Comparison of ENCODE assay signal across 25 cellular contexts in genomic region chr9:79535534-79535933, GRCh38. TPM values are rescaled to one million over a fixed set of nuclear protein-coding genes. Genes with fewer than 3 reads are reported as not detected.
DNase-seq lines count a peak whose midpoint lies in the region; FAIRE-seq and TF ChIP-seq lines count a peak whose summit lies in the region.
"Had no signal": no experiment of that assay in that cellular context is flagged by ENCODE, and none has a peak within 500 bp of the region (broad histone marks: within the 10 kb centered on the region; RNA-seq: fewer than 3 reads in every experiment).

No MANE protein-coding gene starts in this region.

- no peak overlapping the region for H3K27ac Mint-ChIP-seq in activated naive CD4-positive, alpha-beta T cell treated with anti-CD3 and anti-CD28 coated beads, Interleukin-2, amount 10 ng/mL, durations not matched to agents 7 days and 5 days
- H3K27ac Mint-ChIP-seq: B cell; CD14-positive monocyte; CD4-positive, alpha-beta memory T cell; CD4-positive, CD25-positive, alpha-beta regulatory T cell; CD8-positive, alpha-beta memory T cell had no signal

- H3K4me3 ChIP-seq in HEK293 (ENCODE audit: low read depth, low read length) = no peak overlapping the region
- H3K4me3 ChIP-seq in tibial nerve = no peak overlapping the region
- H3K4me3 ChIP-seq: A549; BLaER1 treated with 17β-estradiol and CSF1 and Interleukin-3, amounts not matched to agents 10 nM and 100 nM had no signal

- DNase-seq in NCI-H82 (lab: John Stamatoyannopoulos, UW) (peak; percentile 2), NCI-H82 treated with DMSO at 0.1 percent for 48 hours (lab: John Stamatoyannopoulos, UW; ENCODE audit: unreplicated experiment) (no peak), myocyte (ENCODE audit: low read depth) (peak; percentile 10), tibial nerve (ENCODE audit: low spot score in 2 of 2) (no peak), HTR-8/SVneo (ENCODE audit: insufficient read length, low spot score) (no peak)
- no peak for DNase-seq in activated naive CD4-positive, alpha-beta T cell treated with anti-CD3 and anti-CD28 coated beads, Interleukin-2, amount 10 ng/mL, durations not matched to agents 7 days and 5 days
- DNase-seq: AML-193; Calu3; CD4-positive, alpha-beta memory T cell; CD4-positive, CD25-positive, alpha-beta regulatory T cell; CD8-positive, alpha-beta memory T cell; COR-L47; DMS79 treated with DMSO at 0.1 percent for 48 hours; GF-D8 had no signal

- POLR2A ChIA-PET in HEK293 (lab: Yijun Ruan, JAX) = no interaction called here

- no peak for TF ChIP-seq POLR2A in tibial nerve (IDR thresholded peaks at IDR 0.05)

- H3K36me3 Mint-ChIP-seq in activated naive CD4-positive, alpha-beta T cell treated with anti-CD3 and anti-CD28 coated beads, Interleukin-2, amount 10 ng/mL, durations not matched to agents 7 days and 5 days = no peaks in the 10 kb centered on the region
- H3K36me3 Mint-ChIP-seq: CD14-positive monocyte; CD4-positive, alpha-beta memory T cell; CD4-positive, CD25-positive, alpha-beta regulatory T cell had no signal

- CTCF ChIA-PET in HEK293 (lab: Yijun Ruan, JAX) = no interaction called here
- CTCF ChIA-PET in activated naive CD4-positive, alpha-beta T cell treated with anti-CD3 and anti-CD28 coated beads, Interleukin-2, amount 10 ng/mL, durations not matched to agents 7 days and 5 days (lab: Charles Lee) = no interaction called here

- H3K27ac ChIP-seq in HEK293 (ENCODE audit: extremely low read depth, low read depth, low read length) = no peak overlapping the region
- H3K27ac ChIP-seq in VCaP = peak overlapping the region; percentile 49
- no peak overlapping the region for H3K27ac ChIP-seq in tibial nerve
- H3K27ac ChIP-seq: 22Rv1; A549; BLaER1 treated with 17β-estradiol and CSF1 and Interleukin-3, amounts not matched to agents 10 nM and 100 nM had no signal

- 89 to 100% methylated on average over 1 of the region's 1 CpG for WGBS in tibial nerve, 2 donors

- H3K9me3 ChIP-seq in HEK293 (ENCODE audit: control insufficient read depth, insufficient read depth, low read depth, low read length) (no peaks in the 10 kb centered on the region), tibial nerve (peaks cover 0 to 6% (median 0%) of the 10 kb centered on the region in 4 donors)
- H3K9me3 ChIP-seq: A549 had no signal

- no peak for TF ChIP-seq EP300 in tibial nerve (IDR thresholded peaks at IDR 0.05)

- FAIRE-seq in HTR-8/SVneo (lab: Jason Lieb, UNC) = no peak
- FAIRE-seq: D721Med, G401.6, GM12891, GM19239 had no signal

- no peaks in the 10 kb centered on the region for H3K27me3 Mint-ChIP-seq in activated naive CD4-positive, alpha-beta T cell treated with anti-CD3 and anti-CD28 coated beads, Interleukin-2, amount 10 ng/mL, durations not matched to agents 7 days and 5 days

- no peaks in the 10 kb centered on the region for H3K4me1 Mint-ChIP-seq in activated naive CD4-positive, alpha-beta T cell treated with anti-CD3 and anti-CD28 coated beads, Interleukin-2, amount 10 ng/mL, durations not matched to agents 7 days and 5 days
- H3K4me1 Mint-ChIP-seq: B cell; CD14-positive monocyte; CD4-positive, CD25-positive, alpha-beta regulatory T cell; CD8-positive, alpha-beta memory T cell had no signal

- peaks cover 4% of the 10 kb centered on the region for H3K9me3 Mint-ChIP-seq in activated naive CD4-positive, alpha-beta T cell treated with anti-CD3 and anti-CD28 coated beads, Interleukin-2, amount 10 ng/mL, durations not matched to agents 7 days and 5 days

- no peak overlapping the region for H3K4me3 Mint-ChIP-seq in activated naive CD4-positive, alpha-beta T cell treated with anti-CD3 and anti-CD28 coated beads, Interleukin-2, amount 10 ng/mL, durations not matched to agents 7 days and 5 days
- H3K4me3 Mint-ChIP-seq: B cell; CD14-positive monocyte; CD4-positive, alpha-beta memory T cell; CD4-positive, CD25-positive, alpha-beta regulatory T cell; CD8-positive, alpha-beta memory T cell had no signal

- H3K27me3 ChIP-seq in tibial nerve = no peaks in the 10 kb centered on the region
- H3K27me3 ChIP-seq: BLaER1 treated with 17β-estradiol and CSF1 and Interleukin-3, amounts not matched to agents 10 nM and 100 nM had no signal

- no peak for TF ChIP-seq CTCF in HEK293 (tag by site-specific recombination; IDR thresholded peaks at IDR 0.05)
- TF ChIP-seq CTCF in VCaP (conservative IDR thresholded peaks at IDR 0.05) = no peak
- TF ChIP-seq CTCF in tibial nerve (IDR thresholded peaks at IDR 0.05) = no peak

- H3K36me3 ChIP-seq in HEK293 (ENCODE audit: control insufficient read depth in 2 of 2, insufficient read depth in 1 of 2, low read length in 2 of 2) (no peaks in the 10 kb centered on the region), tibial nerve (no peaks in the 10 kb centered on the region)
- H3K36me3 ChIP-seq: BLaER1 treated with 17β-estradiol and CSF1 and Interleukin-3, amounts not matched to agents 10 nM and 100 nM had no signal

- no peaks in the 10 kb centered on the region for H3K4me1 ChIP-seq in HEK293 (ENCODE audit: control insufficient read depth, insufficient read depth, low read length)
- H3K4me1 ChIP-seq in tibial nerve = no peaks in the 10 kb centered on the region
- H3K4me1 ChIP-seq: A549; BLaER1 treated with 17β-estradiol and CSF1 and Interleukin-3, amounts not matched to agents 10 nM and 100 nM had no signal

TF ChIP-seq in HEK293, 187 proteins besides CTCF, POLR2A, EP300 and RAD21:
- TF ChIP-seq TRIM28 (IDR thresholded peaks at IDR 0.05; ENCODE audit: borderline replicate concordance, low read length) (peak; percentile 93), ZNF292 (tag by site-specific recombination; IDR thresholded peaks at IDR 0.05; ENCODE audit: borderline replicate concordance, low read depth) (no peak), ZNF274 (IDR thresholded peaks at IDR 0.05; ENCODE audit: low read length) (no peak), ZNF274 (tag by site-specific recombination; IDR thresholded peaks at IDR 0.05; ENCODE audit: borderline replicate concordance) (no peak), ZNF561 (tag by site-specific recombination; IDR thresholded peaks at IDR 0.05; ENCODE audit: borderline replicate concordance) (no peak), ZNF16 (tag by site-specific recombination; IDR thresholded peaks at IDR 0.05; ENCODE audit: low read depth) (no peak), ELK4 (IDR thresholded peaks at IDR 0.05; ENCODE audit: borderline replicate concordance, low read depth, low read length) (no peak), ZNF544 (tag by site-specific recombination; IDR thresholded peaks at IDR 0.05) (no peak), ZBTB6 (tag by site-specific recombination; IDR thresholded peaks at IDR 0.05) (no peak), ZNF596 (tag by site-specific recombination; IDR thresholded peaks at IDR 0.05) (no peak), ZNF571 (tag by site-specific recombination; IDR thresholded peaks at IDR 0.05) (no peak), ZNF426 (tag by site-specific recombination; IDR thresholded peaks at IDR 0.05) (no peak), BCL6B (tag by site-specific recombination; IDR thresholded peaks at IDR 0.05) (no peak), ZNF248 (tag by site-specific recombination; IDR thresholded peaks at IDR 0.05) (no peak), ZNF530 (tag by site-specific recombination; IDR thresholded peaks at IDR 0.05; ENCODE audit: low read depth) (no peak), SETDB1 (IDR thresholded peaks at IDR 0.05; ENCODE audit: insufficient read length, low read length) (peak; percentile 86), ZNF670 (tag by site-specific recombination; IDR thresholded peaks at IDR 0.05; ENCODE audit: low read depth) (no peak)
TF ChIP-seq in HEK293: peak in this region for 2.

RNA-seq across cellular contexts. Expression of gene TLE4, which starts 36.2 kb away (rescaled TPM):
- total RNA-seq in myocyte = 64.1 and 98.3 TPM in 2 replicates
- 39.9 TPM for polyA plus RNA-seq in myocyte (2012)
- total RNA-seq in tibial nerve = 10 to 100 TPM; 28.0 to 34.3 (median 29.8) TPM

Comparison
In these comparisons a context has a peak if more than half of its experiments do, and no peak if none do; other contexts are left out.
1. DNase-seq: peak in NCI-H82 (single experiment) and myocyte (single experiment); none in NCI-H82 treated with DMSO at 0.1 percent for 48 hours (single experiment), tibial nerve (0 of 2), activated naive CD4-positive, alpha-beta T cell treated with anti-CD3 and anti-CD28 coated beads, Interleukin-2, amount 10 ng/mL, durations not matched to agents 7 days and 5 days (single experiment) and HTR-8/SVneo (single experiment).